In the genomic region with DNA sequence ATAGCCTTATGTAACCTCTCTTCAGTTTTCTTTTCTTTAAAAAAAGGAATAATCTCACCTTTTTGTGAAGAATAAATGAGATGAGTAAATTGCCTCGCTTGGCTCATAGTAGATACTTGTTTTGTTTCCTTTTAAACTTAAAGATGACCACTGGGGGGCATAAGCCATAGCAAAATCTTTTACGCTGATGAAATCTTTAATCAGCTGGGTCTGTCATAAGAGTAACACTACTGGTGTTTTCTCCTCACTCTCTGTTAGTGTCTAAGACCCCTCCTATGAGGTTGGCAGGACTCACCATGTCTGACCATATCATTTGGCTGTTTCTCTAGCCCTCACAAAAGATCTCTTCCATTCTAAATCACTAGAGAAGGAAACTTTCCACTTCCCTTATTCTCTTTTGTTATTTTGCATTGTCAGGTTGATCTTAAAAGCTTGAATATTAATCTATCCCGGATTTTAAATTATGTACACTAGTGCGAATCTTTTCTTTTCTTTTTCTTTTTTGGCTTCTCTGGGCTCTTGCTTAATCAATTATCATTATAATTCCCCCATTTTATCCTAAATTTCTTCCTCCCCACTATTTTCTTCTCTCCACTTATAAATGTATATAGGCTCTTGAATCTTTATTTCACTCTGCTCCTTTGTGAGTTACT, we compare ENCODE assay signal across 1 cellular context.
TF ChIP-seq lines count a peak whose summit lies in the region.

No MANE protein-coding gene starts in this region.

TF ChIP-seq in IMR-90, 13 proteins besides CTCF, POLR2A, EP300 and RAD21:
- TF ChIP-seq CEBPB (IDR thresholded peaks at IDR 0.05; ENCODE audit: low read depth, low read length): no peak
- peak; percentile 37; the same call in 1 of the 2 replicates for TF ChIP-seq SMC3 (IDR thresholded peaks at IDR 0.05; ENCODE audit: low read depth, low read length)
